In the genomic region with DNA sequence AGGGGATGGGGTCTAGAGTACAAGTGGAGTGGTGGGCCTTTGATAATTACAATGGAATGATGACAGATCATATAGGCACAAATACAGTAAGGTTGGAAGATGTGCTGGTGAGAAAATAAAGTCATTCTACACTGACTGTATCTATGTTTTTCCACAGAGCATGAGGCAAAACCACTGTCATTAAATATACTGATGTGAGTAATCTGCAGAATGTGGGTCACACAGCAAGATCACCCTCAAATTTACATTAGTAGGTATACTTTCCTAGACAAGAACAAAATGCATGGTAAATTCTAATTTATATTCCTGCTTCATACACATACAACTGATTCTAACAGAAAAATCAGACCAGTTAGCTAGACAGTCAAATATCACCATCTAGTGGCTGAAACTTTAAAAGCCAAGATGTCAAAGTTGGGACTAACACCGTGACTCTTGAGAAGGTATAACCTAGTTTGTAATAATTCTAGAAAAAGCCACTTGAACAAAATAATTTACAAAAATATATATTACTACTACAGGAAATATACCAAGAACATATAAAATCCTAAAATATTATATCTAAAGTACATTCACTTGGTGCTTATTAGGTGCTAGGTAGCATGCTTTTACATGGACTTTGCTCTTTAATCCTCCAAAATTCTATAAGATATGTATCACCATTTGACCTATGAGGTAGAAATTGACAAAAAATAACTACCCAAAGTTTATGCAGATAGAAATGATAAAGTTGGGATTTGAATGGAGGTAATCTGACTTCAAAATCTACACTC, we compare ENCODE assay signal across 8 cellular contexts. TPM values are rescaled to one million over a fixed set of nuclear protein-coding genes. Genes with fewer than 3 reads are reported as not detected.
DNase-seq lines count a peak whose midpoint lies in the region; ATAC-seq, FAIRE-seq and TF ChIP-seq lines count a peak whose summit lies in the region.

No MANE protein-coding gene starts in this region.

- intact Hi-C loops in mucosa of descending colon (cut with DNase I, micrococcal nuclease), result loop anchor here in 1 of 2 donors (10.0 kb wide), 2 partner anchors 791 to 1021 kb away; no protein-coding TSS in a partner anchor

- no peaks in the 10 kb centered on the region for H4K20me1 ChIP-seq in H1 (replicated peaks in 1 of 2; ENCODE audit: control insufficient read depth in 1 of 2, insufficient read depth in 2 of 2, low read length in 2 of 2)

- H3K27ac ChIP-seq in H1 (ENCODE audit: low read depth, low read length), result no peak overlapping the region

- H4K91ac ChIP-seq in H1 (replicated peaks; ENCODE audit: insufficient read length, low read length), result no peak overlapping the region

- H4K8ac ChIP-seq in H1 (ENCODE audit: extremely low read depth, insufficient read depth, low read length), result no peak overlapping the region

- H3K27ac Mint-ChIP-seq in activated CD4-positive, alpha-beta memory T cell treated with anti-CD3 and anti-CD28 coated beads, Interleukin-2, amount 10 ng/mL, durations not matched to agents 7 days and 5 days, result no peak overlapping the region

- no peak overlapping the region for H3K14ac ChIP-seq in H1 (ENCODE audit: insufficient read length)

- peak; percentile 51 for ATAC-seq in mucosa of descending colon

- no peak overlapping the region for H2BK5ac ChIP-seq in H1 (ENCODE audit: low read depth, low read length)

- no peaks in the 10 kb centered on the region for H3K9me3 ChIP-seq in H1 (ENCODE audit: insufficient read depth in 2 of 2, low read depth in 1 of 2, low read length in 1 of 2)
- H3K9me3 ChIP-seq in mucosa of descending colon, result no peaks in the 10 kb centered on the region

- FAIRE-seq in GM19239 (lab: Jason Lieb, UNC) (peak; percentile 64), RCC 7860 (lab: Jason Lieb, UNC) (peak; percentile 90), H1 (lab: Jason Lieb, UNC) (no peak)

- H3K79me2 ChIP-seq in H1 (ENCODE audit: control insufficient read depth in 1 of 2, insufficient read depth in 2 of 2, low read length in 2 of 2), result no peaks in the 10 kb centered on the region

- H3K36me3 ChIP-seq in H1 (ENCODE audit: control insufficient read depth in 2 of 4, insufficient read depth in 4 of 4, low read length in 3 of 4) (no peaks in the 10 kb centered on the region; a peak in 1 of 8 replicates), mucosa of descending colon (ENCODE audit: low read depth) (no peaks in the 10 kb centered on the region)

- no peak overlapping the region for H3K4me3 Mint-ChIP-seq in activated CD4-positive, alpha-beta memory T cell treated with anti-CD3 and anti-CD28 coated beads, Interleukin-2, amount 10 ng/mL, durations not matched to agents 7 days and 5 days

- no peak for TF ChIP-seq POLR2A in H1 (IDR thresholded peaks at IDR 0.05; ENCODE audit: control extremely low read depth in 1 of 2, low read depth in 2 of 2, low read length in 2 of 2)

- DNase-seq in D341Med (ENCODE audit: low spot score) (peak; percentile 32), GM19239 (ENCODE audit: insufficient read length, low spot score) (no peak), HS-5 (ENCODE audit: low read depth) (peak; percentile 58), RCC 7860 (ENCODE audit: low spot score) (peak; percentile 56), H1 (ENCODE audit: low read depth in 1 of 2, low spot score in 2 of 2) (no peak), mucosa of descending colon (no peak), DMS79 treated with DMSO at 0.1 percent for 48 hours (lab: John Stamatoyannopoulos, UW) (no peak)
- no peak for DNase-seq in activated CD4-positive, alpha-beta memory T cell treated with anti-CD3 and anti-CD28 coated beads, Interleukin-2, amount 10 ng/mL, durations not matched to agents 7 days and 5 days

- H3K18ac ChIP-seq in H1 (ENCODE audit: extremely low read depth, low read length), result no peak overlapping the region

- no peak overlapping the region for H3K4ac ChIP-seq in H1 (replicated peaks; ENCODE audit: insufficient read length, low read depth, low read length)

- 48% methylated on average over 1 of the region's 1 CpG; no CpG with 5 or more reads in 1 of the 2 experiments for WGBS in H1 (ENCODE audit: extremely low coverage in 1 of 2, insufficient coverage in 1 of 2, insufficient read length in 1 of 2, insufficient replicate concordance in 2 of 2, low coverage in 1 of 2, low lambda C conversion rate in 2 of 2, missing lambda C conversion rate in 1 of 2), 2 experiments

- H2AK5ac ChIP-seq in H1 (ENCODE audit: low read depth, low read length), result no peak overlapping the region

- peaks cover 23% of the 10 kb centered on the region for H3K4me1 Mint-ChIP-seq in activated CD4-positive, alpha-beta memory T cell treated with anti-CD3 and anti-CD28 coated beads, Interleukin-2, amount 10 ng/mL, durations not matched to agents 7 days and 5 days

- H3K9me3 Mint-ChIP-seq in activated CD4-positive, alpha-beta memory T cell treated with anti-CD3 and anti-CD28 coated beads, Interleukin-2, amount 10 ng/mL, durations not matched to agents 7 days and 5 days, result peaks cover 6% of the 10 kb centered on the region

- no peaks in the 10 kb centered on the region for H3K79me1 ChIP-seq in H1 (ENCODE audit: low read depth, low read length)

- no peak overlapping the region for H3K56ac ChIP-seq in H1 (replicated peaks; ENCODE audit: insufficient read length, low read depth, low read length)

- H3K4me2 ChIP-seq in H1 (ENCODE audit: insufficient read depth in 1 of 2, low read depth in 2 of 2, low read length in 2 of 2), result no peak overlapping the region

- H3K4me1 ChIP-seq in H1 (replicated peaks in 1 of 4; ENCODE audit: control insufficient read depth in 3 of 4, insufficient read depth in 4 of 4, low read length in 3 of 4), result no peaks in the 10 kb centered on the region
- peaks cover 32% of the 10 kb centered on the region for H3K4me1 ChIP-seq in mucosa of descending colon (ENCODE audit: low read depth)

- H2BK15ac ChIP-seq in H1 (ENCODE audit: low read length), result no peak overlapping the region

- TF ChIP-seq EP300 in H1 (IDR thresholded peaks at IDR 0.05; ENCODE audit: borderline replicate concordance in 1 of 2, low read depth in 2 of 2, low read length in 2 of 2), result no peak

- no peak overlapping the region for H3K4me3 ChIP-seq in H1 (ENCODE audit: extremely low read depth in 1 of 4, insufficient read depth in 2 of 4, low read depth in 3 of 4, low read length in 4 of 4)
- H3K4me3 ChIP-seq in mucosa of descending colon, result no peak overlapping the region

- H3K23ac ChIP-seq in H1 (ENCODE audit: insufficient read length), result no peak overlapping the region

- no peaks in the 10 kb centered on the region for H3K23me2 ChIP-seq in H1 (ENCODE audit: low read depth, low read length)

- no peaks in the 10 kb centered on the region for H3K27me3 Mint-ChIP-seq in activated CD4-positive, alpha-beta memory T cell treated with anti-CD3 and anti-CD28 coated beads, Interleukin-2, amount 10 ng/mL, durations not matched to agents 7 days and 5 days

- TF ChIP-seq RAD21 in H1 (IDR thresholded peaks at IDR 0.05 in 1 of 2, conservative IDR thresholded peaks at IDR 0.05 in 1 of 2; ENCODE audit: low read depth in 2 of 2, low read length in 2 of 2), result peak; percentile 73 to 75

- no peak overlapping the region for H4K5ac ChIP-seq in H1 (ENCODE audit: insufficient read length, low read depth, low read length)

- H2BK12ac ChIP-seq in H1 (ENCODE audit: low read depth, low read length), result no peak overlapping the region

- H2BK120ac ChIP-seq in H1 (replicated peaks; ENCODE audit: low read depth, low read length), result no peak overlapping the region

- POLR2A ChIA-PET in H1 (lab: Charles Lee; ENCODE audit: partially characterized antibody), result no interaction called here
- POLR2A ChIA-PET in activated CD4-positive, alpha-beta memory T cell treated with anti-CD3 and anti-CD28 coated beads, Interleukin-2, amount 10 ng/mL, durations not matched to agents 7 days and 5 days (lab: Charles Lee), result no interaction called here

- H2AFZ ChIP-seq in H1 (ENCODE audit: low read length), result no peak overlapping the region

- TF ChIP-seq CTCF in H1 (IDR thresholded peaks at IDR 0.05; ENCODE audit: control extremely low read depth in 1 of 3, insufficient read depth in 1 of 3, low read depth in 1 of 3, low read length in 3 of 3) (peak in 2 of 3 experiments; percentile 36 to 49; a peak in 2 of 4 replicates), mucosa of descending colon (IDR thresholded peaks at IDR 0.05) (peak; percentile 50)

- H3K36me3 Mint-ChIP-seq in activated CD4-positive, alpha-beta memory T cell treated with anti-CD3 and anti-CD28 coated beads, Interleukin-2, amount 10 ng/mL, durations not matched to agents 7 days and 5 days (ENCODE audit: low read depth), result peaks cover 27% of the 10 kb centered on the region

- CTCF ChIA-PET in H1 (lab: Charles Lee; ENCODE audit: partially characterized antibody), result interaction anchor here (1.0 to 2.6 kb wide), 12 partner anchors 10 to 1158 kb away, joined by 3 to 15 read pairs (median 4); no protein-coding TSS in a partner anchor
- CTCF ChIA-PET in activated CD4-positive, alpha-beta memory T cell treated with anti-CD3 and anti-CD28 coated beads, Interleukin-2, amount 10 ng/mL, durations not matched to agents 7 days and 5 days (lab: Charles Lee), result interaction anchor here (0.6 to 2.4 kb wide), 8 partner anchors 11 to 1159 kb away, joined by 3 to 10 read pairs (median 4); no protein-coding TSS in a partner anchor

- H3K27me3 ChIP-seq in H1 (replicated peaks in 1 of 4; ENCODE audit: control insufficient read depth in 3 of 4, extremely low read depth in 1 of 4, insufficient read depth in 3 of 4, low read length in 3 of 4), result no peaks in the 10 kb centered on the region

- no peak overlapping the region for H2BK20ac ChIP-seq in H1 (ENCODE audit: low read length)

- no peak overlapping the region for H3K9ac ChIP-seq in H1 (replicated peaks in 1 of 4; ENCODE audit: extremely low read depth in 1 of 4, low read depth in 3 of 4, low read length in 3 of 4)

RNA-seq across cellular contexts. Expression of a gene that starts 19.5 kb away (rescaled TPM):
- total RNA-seq in H1 (2021; fragmentation: NEBNext Ultra II Directional; extraction: Animal tissue kit (Norgen Biotek cat#: 25700)), result 12.0 and 12.6 TPM in 2 replicates
- polyA plus RNA-seq in H1 (2011; rRNA removed), result 0.55 and 1.2 TPM in 2 replicates
- 2.1 TPM for polyA plus RNA-seq in H1 (2011; cell fraction: cytosol; rRNA removed)
- polyA plus RNA-seq in H1 (2011; cell fraction: nucleus; rRNA removed), result 0.71 TPM
- 5.6 to 10.4 TPM (median 7.0 TPM) in 4 replicates for polyA plus RNA-seq in H1 (2012, experiment 1 of 2)
- 0.84 TPM for polyA plus RNA-seq in H1 (2012, experiment 2 of 2)
- 4.3 TPM for polyA plus RNA-seq in H1 (2013, experiment 1 of 2)
- 4.6 TPM for polyA plus RNA-seq in H1 (2013, experiment 2 of 2)
- polyA minus RNA-seq in H1 (2011; rRNA and poly(A)+ RNA removed), result 3.5 and 4.8 TPM in 2 replicates
- 2.6 TPM for polyA minus RNA-seq in H1 (2011; cell fraction: cytosol; rRNA and poly(A)+ RNA removed)
- 3.8 TPM for polyA minus RNA-seq in H1 (2011; cell fraction: nucleus; rRNA and poly(A)+ RNA removed)
- 10 to 100 TPM; 15.1 to 22.6 (median 17.2) TPM for total RNA-seq in mucosa of descending colon
- total RNA-seq in activated CD4-positive, alpha-beta memory T cell treated with anti-CD3 and anti-CD28 coated beads, Interleukin-2, amount 10 ng/mL, durations not matched to agents 7 days and 5 days, result 10 to 100 TPM; 19.6 to 19.9 TPM

RNA-seq across cellular contexts. Expression of a gene that starts 56.6 kb away (rescaled TPM):
- 0.76 and 1.9 TPM in 2 replicates for total RNA-seq in H1 (2021; fragmentation: NEBNext Ultra II Directional; extraction: Animal tissue kit (Norgen Biotek cat#: 25700))
- 1.2 and 2.7 TPM in 2 replicates for polyA plus RNA-seq in H1 (2011; rRNA removed)
- 0.54 TPM for polyA plus RNA-seq in H1 (2011; cell fraction: cytosol; rRNA removed)
- polyA plus RNA-seq in H1 (2011; cell fraction: nucleus; rRNA removed), result 1.9 TPM
- 0.46 to 0.70 TPM (median 0.65 TPM) in 4 replicates for polyA plus RNA-seq in H1 (2012, experiment 1 of 2)
- polyA plus RNA-seq in H1 (2012, experiment 2 of 2), result 0.18 TPM
- 1.9 TPM for polyA plus RNA-seq in H1 (2013, experiment 1 of 2)
- polyA plus RNA-seq in H1 (2013, experiment 2 of 2), result 1.8 TPM
- 1.6 and 1.7 TPM in 2 replicates for polyA minus RNA-seq in H1 (2011; rRNA and poly(A)+ RNA removed)
- 3.2 TPM for polyA minus RNA-seq in H1 (2011; cell fraction: cytosol; rRNA and poly(A)+ RNA removed)
- 8.2 TPM for polyA minus RNA-seq in H1 (2011; cell fraction: nucleus; rRNA and poly(A)+ RNA removed)
- 10 to 100 TPM; 38.5 to 58.4 (median 50.8) TPM for total RNA-seq in mucosa of descending colon
- total RNA-seq in activated CD4-positive, alpha-beta memory T cell treated with anti-CD3 and anti-CD28 coated beads, Interleukin-2, amount 10 ng/mL, durations not matched to agents 7 days and 5 days, result 10 to 100 TPM; 51.0 to 54.1 TPM

Comparison
In these comparisons a context has a peak if more than half of its experiments do, and no peak if none do; other contexts are left out.
1. DNase-seq: peak in D341Med (single experiment), HS-5 (single experiment) and RCC 7860 (single experiment); none in GM19239 (single experiment), H1 (0 of 2), mucosa of descending colon (0 of 3), DMS79 treated with DMSO at 0.1 percent for 48 hours (single experiment) and activated CD4-positive, alpha-beta memory T cell treated with anti-CD3 and anti-CD28 coated beads, Interleukin-2, amount 10 ng/mL, durations not matched to agents 7 days and 5 days (single experiment).
2. RNA of a gene that starts 56.6 kb away (total RNA-seq): 51.0 to 54.1 TPM in activated CD4-positive, alpha-beta memory T cell treated with anti-CD3 and anti-CD28 coated beads, Interleukin-2, amount 10 ng/mL, durations not matched to agents 7 days and 5 days and 38.5 to 58.4 TPM in mucosa of descending colon; 0.76 to 1.9 TPM in H1; every median in the first group is over 10 times any median in the second.